ENCODE assay signal across 2 cellular contexts in the genomic region with DNA sequence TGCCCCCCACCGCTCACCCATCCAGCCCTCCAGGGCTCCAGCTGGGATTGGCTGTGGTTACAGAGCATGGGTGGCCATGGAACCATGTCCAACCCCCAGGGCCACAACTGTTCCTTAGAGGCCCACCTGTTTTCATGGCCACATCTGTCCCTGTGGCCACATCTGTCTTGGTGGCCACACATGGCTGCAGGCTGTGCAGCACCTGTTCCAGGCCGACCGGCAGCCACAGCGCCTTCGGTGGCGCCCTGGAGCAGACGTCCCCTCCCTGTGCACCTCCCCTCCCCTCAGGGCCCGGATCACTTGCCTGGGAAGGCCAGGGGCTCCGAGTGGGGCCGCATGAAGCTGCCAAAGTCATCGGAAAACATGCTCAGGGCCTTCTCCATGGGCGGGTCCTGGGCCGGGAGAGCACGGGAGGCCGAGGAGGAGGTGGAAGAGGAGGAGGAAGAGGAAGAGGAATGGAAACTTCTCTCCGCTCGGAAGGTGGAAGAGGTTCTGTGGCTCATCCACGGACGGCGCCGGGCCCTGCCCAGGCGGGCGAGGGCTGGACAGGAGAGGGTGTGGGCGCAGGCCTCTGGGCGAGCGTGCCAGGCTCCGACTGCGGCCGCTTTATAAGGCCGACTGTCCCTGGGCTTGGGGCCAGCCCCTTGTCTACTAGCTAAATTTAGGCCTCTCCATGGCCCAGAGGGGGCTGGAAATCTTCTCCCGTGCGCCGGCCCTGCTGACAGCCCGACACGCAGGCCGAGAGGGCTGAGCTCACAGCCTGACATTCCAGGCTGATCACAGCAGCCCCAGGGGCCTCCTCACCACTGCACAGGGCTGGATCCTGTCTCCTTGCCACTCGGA.
TF ChIP-seq lines count a peak whose summit lies in the region.

A gene (minus strand): TSS at position 583 of the 843 bp plus-strand sequence. CDS start 80 bp downstream, at position 503.

TF ChIP-seq in GM23338, 12 proteins besides CTCF, POLR2A, EP300 and RAD21 (continues in another document):
- no peak for TF ChIP-seq STAT1 (IDR thresholded peaks at IDR 0.05; ENCODE audit: unreplicated experiment)
- TF ChIP-seq ZNF114 (CRISPR knock-in tag; IDR thresholded peaks at IDR 0.05), result no peak
- TF ChIP-seq EZH2 (IDR thresholded peaks at IDR 0.05; ENCODE audit: low read depth, unreplicated experiment), result no peak
- TF ChIP-seq JUNB (IDR thresholded peaks at IDR 0.05; ENCODE audit: unreplicated experiment), result no peak
- no peak for TF ChIP-seq POLR2AphosphoS5 (IDR thresholded peaks at IDR 0.05; ENCODE audit: low read depth)
- no peak for TF ChIP-seq CREB1 (CRISPR knock-in tag; IDR thresholded peaks at IDR 0.05; ENCODE audit: low read depth)
- TF ChIP-seq, protein P1, sequence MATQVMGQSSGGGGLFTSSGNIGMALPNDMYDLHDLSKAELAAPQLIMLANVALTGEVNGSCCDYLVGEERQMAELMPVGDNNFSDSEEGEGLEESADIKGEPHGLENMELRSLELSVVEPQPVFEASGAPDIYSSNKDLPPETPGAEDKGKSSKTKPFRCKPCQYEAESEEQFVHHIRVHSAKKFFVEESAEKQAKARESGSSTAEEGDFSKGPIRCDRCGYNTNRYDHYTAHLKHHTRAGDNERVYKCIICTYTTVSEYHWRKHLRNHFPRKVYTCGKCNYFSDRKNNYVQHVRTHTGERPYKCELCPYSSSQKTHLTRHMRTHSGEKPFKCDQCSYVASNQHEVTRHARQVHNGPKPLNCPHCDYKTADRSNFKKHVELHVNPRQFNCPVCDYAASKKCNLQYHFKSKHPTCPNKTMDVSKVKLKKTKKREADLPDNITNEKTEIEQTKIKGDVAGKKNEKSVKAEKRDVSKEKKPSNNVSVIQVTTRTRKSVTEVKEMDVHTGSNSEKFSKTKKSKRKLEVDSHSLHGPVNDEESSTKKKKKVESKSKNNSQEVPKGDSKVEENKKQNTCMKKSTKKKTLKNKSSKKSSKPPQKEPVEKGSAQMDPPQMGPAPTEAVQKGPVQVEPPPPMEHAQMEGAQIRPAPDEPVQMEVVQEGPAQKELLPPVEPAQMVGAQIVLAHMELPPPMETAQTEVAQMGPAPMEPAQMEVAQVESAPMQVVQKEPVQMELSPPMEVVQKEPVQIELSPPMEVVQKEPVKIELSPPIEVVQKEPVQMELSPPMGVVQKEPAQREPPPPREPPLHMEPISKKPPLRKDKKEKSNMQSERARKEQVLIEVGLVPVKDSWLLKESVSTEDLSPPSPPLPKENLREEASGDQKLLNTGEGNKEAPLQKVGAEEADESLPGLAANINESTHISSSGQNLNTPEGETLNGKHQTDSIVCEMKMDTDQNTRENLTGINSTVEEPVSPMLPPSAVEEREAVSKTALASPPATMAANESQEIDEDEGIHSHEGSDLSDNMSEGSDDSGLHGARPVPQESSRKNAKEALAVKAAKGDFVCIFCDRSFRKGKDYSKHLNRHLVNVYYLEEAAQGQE (IDR thresholded peaks at IDR 0.05; ENCODE audit: unreplicated experiment), result no peak
- no peak for TF ChIP-seq ZNF331 (CRISPR knock-in tag; IDR thresholded peaks at IDR 0.05; ENCODE audit: low read depth)
- TF ChIP-seq, protein P2, sequence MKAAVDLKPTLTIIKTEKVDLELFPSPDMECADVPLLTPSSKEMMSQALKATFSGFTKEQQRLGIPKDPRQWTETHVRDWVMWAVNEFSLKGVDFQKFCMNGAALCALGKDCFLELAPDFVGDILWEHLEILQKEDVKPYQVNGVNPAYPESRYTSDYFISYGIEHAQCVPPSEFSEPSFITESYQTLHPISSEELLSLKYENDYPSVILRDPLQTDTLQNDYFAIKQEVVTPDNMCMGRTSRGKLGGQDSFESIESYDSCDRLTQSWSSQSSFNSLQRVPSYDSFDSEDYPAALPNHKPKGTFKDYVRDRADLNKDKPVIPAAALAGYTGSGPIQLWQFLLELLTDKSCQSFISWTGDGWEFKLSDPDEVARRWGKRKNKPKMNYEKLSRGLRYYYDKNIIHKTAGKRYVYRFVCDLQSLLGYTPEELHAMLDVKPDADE (IDR thresholded peaks at IDR 0.05), result no peak

TF ChIP-seq in GM12878, 131 proteins besides CTCF, POLR2A, EP300 and RAD21:
- no peak for TF ChIP-seq SREBF2 (IDR thresholded peaks at IDR 0.05; ENCODE audit: low read length)
- no peak for TF ChIP-seq ZBED1 (IDR thresholded peaks at IDR 0.05; ENCODE audit: borderline replicate concordance)
- 0 out of 2 replicates have a peak, but pooled peaks have one; percentile 46 for TF ChIP-seq TCF3 (IDR thresholded peaks at IDR 0.05; ENCODE audit: borderline replicate concordance, insufficient read depth, low read depth, low read length)
- peak; percentile 95 for TF ChIP-seq TCF12 (IDR thresholded peaks at IDR 0.05; ENCODE audit: low read depth, low read length)
- no peak for TF ChIP-seq YBX1 (IDR thresholded peaks at IDR 0.05)
TF ChIP-seq in GM12878: peak in this region for 2.
